24 cellular contexts compared by ENCODE assay signal in the genomic region with DNA sequence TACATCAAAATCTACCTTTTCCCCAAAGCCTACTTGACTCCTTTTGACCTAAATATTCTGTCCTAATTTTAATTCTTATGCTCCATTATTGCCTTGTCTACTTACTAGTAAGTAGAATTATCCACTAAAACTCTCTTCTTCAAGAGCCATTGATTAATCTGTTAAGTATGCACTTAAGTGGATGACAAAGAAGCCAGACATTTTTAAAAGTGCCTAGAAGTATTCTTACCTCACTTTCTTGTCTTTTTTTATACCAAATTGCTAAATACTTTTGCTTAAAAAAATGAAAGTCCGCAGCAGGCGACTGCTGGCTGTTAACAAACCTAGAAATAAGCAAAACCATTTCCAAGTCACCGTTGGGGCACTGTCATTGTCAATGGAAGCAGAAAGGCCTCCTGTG. TPM values are rescaled to one million over a fixed set of nuclear protein-coding genes. Genes with fewer than 3 reads are reported as not detected.
DNase-seq lines count a peak whose midpoint lies in the region; ATAC-seq and TF ChIP-seq lines count a peak whose summit lies in the region.
"Had no signal": no experiment of that assay in that cellular context is flagged by ENCODE, and none has a peak within 500 bp of the region (broad histone marks: within the 10 kb centered on the region; RNA-seq: fewer than 3 reads in every experiment).

No MANE protein-coding gene starts in this region.

- no peak overlapping the region for H2BK12ac ChIP-seq in trophoblast cell (ENCODE audit: low read length)

- no peak overlapping the region for H2BK15ac ChIP-seq in IMR-90 (ENCODE audit: low read depth, low read length)

- CTCF ChIA-PET in IMR-90 (lab: Yijun Ruan, JAX) = no interaction called here

- H3K4ac ChIP-seq in IMR-90 (ENCODE audit: low read depth, low read length) = no peak overlapping the region
- H3K4ac ChIP-seq in trophoblast cell (ENCODE audit: low read depth, low read length) = no peak overlapping the region

- ATAC-seq in IMR-90 (ENCODE audit: low read depth) (no peak), HG02870 (IDR thresholded peaks at IDR 0.05; ENCODE audit: unreplicated experiment) (no peak), GM21381 (IDR thresholded peaks at IDR 0.05; ENCODE audit: unreplicated experiment) (no peak)

- in situ Hi-C loops in IMR-90 (cut with MboI; ENCODE audit: low sequenced_read_pairs) = no loop called here

- H3K79me1 ChIP-seq in IMR-90 (ENCODE audit: low read depth in 1 of 2, low read length in 2 of 2) = no peaks in the 10 kb centered on the region
- peaks cover 19% of the 10 kb centered on the region for H3K79me1 ChIP-seq in trophoblast cell (ENCODE audit: low read length)

- dilution Hi-C loops in IMR-90 (cut with HindIII; ENCODE audit: low sequenced_read_pairs, unreplicated experiment) = no loop called here

- no peak overlapping the region for H3K27ac ChIP-seq in IMR-90 (ENCODE audit: insufficient read depth, low read length)
- no peak overlapping the region for H3K27ac ChIP-seq in trophoblast cell (ENCODE audit: low read depth, low read length)
- H3K27ac ChIP-seq: C4-2B, KMS-11, RWPE1, SK-N-MC had no signal

- no CpG with 5 or more reads among the region's 3 CpGs for WGBS in IMR-90 (ENCODE audit: extremely low coverage in 2 of 2, insufficient read length in 1 of 2), 2 experiments
- WGBS in trophoblast cell (ENCODE audit: extremely low coverage, insufficient coverage, insufficient read length) = no CpG with 5 or more reads among the region's 3 CpGs

- no peak overlapping the region for H4K12ac ChIP-seq in trophoblast cell (ENCODE audit: low read depth, low read length)

- H3K56ac ChIP-seq in IMR-90 (ENCODE audit: extremely low read depth, insufficient read depth, low read length) = no peak overlapping the region

- no TSS peak for BruUV-seq in IMR-90 (replicated peaks; lab: Mats Ljungman, UMichigan)

- H4K5ac ChIP-seq in IMR-90 (ENCODE audit: low read depth, low read length) = no peak overlapping the region

- H3K18ac ChIP-seq in IMR-90 (ENCODE audit: low read depth, low read length) (no peak overlapping the region), trophoblast cell (ENCODE audit: low read length) (no peak overlapping the region)

- H3K79me2 ChIP-seq in trophoblast cell (ENCODE audit: control insufficient read depth, insufficient read depth, low read length, poor library complexity) = no peaks in the 10 kb centered on the region

- no peak overlapping the region for H4K8ac ChIP-seq in IMR-90 (ENCODE audit: low read depth in 2 of 2, low read length in 2 of 2)
- H4K8ac ChIP-seq in trophoblast cell (ENCODE audit: low read depth, low read length) = no peak overlapping the region

- intact Hi-C loops in IMR-90 (cut with micrococcal nuclease) = no loop called here

- H3K9me1 ChIP-seq in IMR-90 (ENCODE audit: insufficient read depth, low read length) = no peaks in the 10 kb centered on the region

- H4K91ac ChIP-seq in IMR-90 (ENCODE audit: insufficient read depth, low read depth, low read length) (no peak overlapping the region), trophoblast cell (ENCODE audit: low read depth, low read length) (peak overlapping the region; percentile 76)

- H3K23ac ChIP-seq in IMR-90 (ENCODE audit: low read depth, low read length) = no peak overlapping the region
- H3K23ac ChIP-seq in trophoblast cell (ENCODE audit: low read length) = no peak overlapping the region

- H2AK5ac ChIP-seq in IMR-90 (ENCODE audit: low read depth, low read length) = no peak overlapping the region
- H2AK5ac ChIP-seq in trophoblast cell (ENCODE audit: low read length) = peak overlapping the region; percentile 7

- no peaks in the 10 kb centered on the region for H3K36me3 ChIP-seq in IMR-90 (ENCODE audit: control insufficient read depth, insufficient read depth, low read length)
- no peaks in the 10 kb centered on the region for H3K36me3 ChIP-seq in trophoblast cell (ENCODE audit: control insufficient read depth in 1 of 2, insufficient read depth in 2 of 2, low read length in 2 of 2)

- H2BK120ac ChIP-seq in IMR-90 (ENCODE audit: low read depth, low read length) = no peak overlapping the region
- peak overlapping the region; percentile 94 for H2BK120ac ChIP-seq in trophoblast cell (ENCODE audit: insufficient read depth, low read length, poor library complexity)

- peaks cover 3% of the 10 kb centered on the region; the same call in 1 of the 2 replicates for H3K4me1 ChIP-seq in IMR-90 (ENCODE audit: control insufficient read depth, insufficient read depth, low read length)
- H3K4me1 ChIP-seq in trophoblast cell (ENCODE audit: control insufficient read depth in 1 of 2, insufficient read depth in 2 of 2, low read length in 2 of 2) = peaks cover 0 to 6% of the 10 kb centered on the region in 2 experiments

- no peak overlapping the region for H2AK9ac ChIP-seq in IMR-90 (replicated peaks; ENCODE audit: low read depth, low read length, poor library complexity)

- peak overlapping the region; percentile 7; the same call in 1 of the 2 replicates for H3K4me2 ChIP-seq in IMR-90 (ENCODE audit: low read depth, low read length)
- no peak overlapping the region for H3K4me2 ChIP-seq in trophoblast cell (ENCODE audit: low read length)
- H3K4me2 ChIP-seq: KMS-11 had no signal

- DNase-seq in EL (peak; percentile 52), IMR-90 (peak; percentile 35), astrocyte of the hippocampus (ENCODE audit: low read depth, low spot score) (peak; percentile 9), trophoblast cell (peak; percentile 2 to 56), NCI-H2171 treated with DMSO at 0.1 percent for 48 hours (lab: John Stamatoyannopoulos, UW) (no peak)
- no peak for DNase-seq in stimulated activated CD4-positive, alpha-beta T cell treated with anti-CD3 and anti-CD28 coated beads, Interleukin-1b, Interleukin-23, amount 100 ng/mL, for 48 hours
- DNase-seq: ACHN; AML-193; DMS53; MV-4-11; NCI-H1417; NCI-H1694 treated with DMSO at 0.1 percent for 48 hours; NCI-H2081 treated with DMSO at 0.1 percent for 48 hours; NCI-H748 treated with DMSO at 0.1 percent for 48 hours; NK-92 treated with Interleukin-12 subunit alpha and Interleukin-12 subunit beta, amount 100 ng/mL, for 24 hours; SHP77 treated with DMSO at 0.1 percent for 48 hours; SW 1271; T-helper 2 cell had no signal

- no peak for TF ChIP-seq POLR2A in IMR-90 (IDR thresholded peaks at IDR 0.05; ENCODE audit: low read depth, low read length)

- H2BK20ac ChIP-seq in IMR-90 (ENCODE audit: low read depth, low read length) = no peak overlapping the region

- TF ChIP-seq CTCF in IMR-90 (conservative IDR thresholded peaks at IDR 0.05; ENCODE audit: low read depth, low read length) = no peak

- H2AFZ ChIP-seq in IMR-90 (replicated peaks; ENCODE audit: low read length, poor library complexity) (peak overlapping the region; percentile 74), trophoblast cell (ENCODE audit: insufficient read depth, low read length, poor library complexity) (no peak overlapping the region)

- TF ChIP-seq RAD21 in IMR-90 (IDR thresholded peaks at IDR 0.05; ENCODE audit: low read length) = no peak

- H2BK5ac ChIP-seq in IMR-90 (ENCODE audit: low read depth, low read length, poor library complexity, severe bottlenecking) = no peak overlapping the region
- peak overlapping the region; percentile 26 for H2BK5ac ChIP-seq in trophoblast cell (ENCODE audit: low read depth, low read length, poor library complexity)

- H4K20me1 ChIP-seq in IMR-90 (ENCODE audit: insufficient read depth, low read length) = no peaks in the 10 kb centered on the region

- 0 out of 2 replicates have a peak, but pooled peaks cover 2% of the 10 kb centered on the region for H3K9me3 ChIP-seq in IMR-90 (ENCODE audit: control insufficient read depth, insufficient read depth, low read length)
- no peaks in the 10 kb centered on the region for H3K9me3 ChIP-seq in trophoblast cell (ENCODE audit: insufficient read depth, low read depth, low read length)

- no peak overlapping the region for H3K14ac ChIP-seq in IMR-90 (replicated peaks; ENCODE audit: low read depth, low read length)
- H3K14ac ChIP-seq in trophoblast cell (ENCODE audit: low read length) = peak overlapping the region; percentile 49

- H3K4me3 ChIP-seq in IMR-90 (ENCODE audit: insufficient read depth, low read depth, low read length) = no peak overlapping the region
- no peak overlapping the region for H3K4me3 ChIP-seq in trophoblast cell (ENCODE audit: low read depth, low read length)
- H3K4me3 ChIP-seq: SK-N-MC had no signal

- H3K27me3 ChIP-seq in IMR-90 (ENCODE audit: control insufficient read depth, insufficient read depth, low read length) = no peaks in the 10 kb centered on the region
- H3K27me3 ChIP-seq in trophoblast cell (ENCODE audit: insufficient read depth, low read length) = no peaks in the 10 kb centered on the region

- no peak overlapping the region for H3K9ac ChIP-seq in IMR-90 (ENCODE audit: low read depth, low read length)
- no peak overlapping the region for H3K9ac ChIP-seq in trophoblast cell (ENCODE audit: low read length)
- H3K9ac ChIP-seq: KMS-11 had no signal

- POLR2A ChIA-PET in IMR-90 (lab: Charles Lee; ENCODE audit: unreplicated experiment) = no interaction called here

TF ChIP-seq in IMR-90, 13 proteins besides CTCF, POLR2A, EP300 and RAD21:
- no peak for TF ChIP-seq NFE2L2 (IDR thresholded peaks at IDR 0.05; ENCODE audit: low read depth, low read length)
- TF ChIP-seq RCOR1 (IDR thresholded peaks at IDR 0.05; ENCODE audit: insufficient replicate concordance, low read length) = no peak

RNA-seq across cellular contexts. Expression of gene FRMPD4, which starts 20.1 kb away (rescaled TPM):
- total RNA-seq in IMR-90 (2012; rRNA removed) = 1.1 TPM in 2 replicates
- polyA plus RNA-seq in IMR-90 (2012; rRNA removed) = 0.40 and 0.53 TPM in 2 replicates
- polyA plus RNA-seq in IMR-90 (2012; cell fraction: cytosol; rRNA removed) = 0.22 and 0.38 TPM in 2 replicates
- polyA plus RNA-seq in IMR-90 (2012; cell fraction: nucleus; rRNA removed; ENCODE audit: low replicate concordance) = 0.49 and 0.81 TPM in 2 replicates
- 2.1 and 2.4 TPM in 2 replicates for polyA plus RNA-seq in trophoblast cell (2013)

Comparison
In these comparisons a context has a peak if more than half of its experiments do, and no peak if none do; other contexts are left out.
1. DNase-seq: peak in EL (single experiment), IMR-90 (single experiment), astrocyte of the hippocampus (single experiment) and trophoblast cell (2 of 2); none in stimulated activated CD4-positive, alpha-beta T cell treated with anti-CD3 and anti-CD28 coated beads, Interleukin-1b, Interleukin-23, amount 100 ng/mL, for 48 hours (single experiment) and NCI-H2171 treated with DMSO at 0.1 percent for 48 hours (single experiment).